In the genomic region with DNA sequence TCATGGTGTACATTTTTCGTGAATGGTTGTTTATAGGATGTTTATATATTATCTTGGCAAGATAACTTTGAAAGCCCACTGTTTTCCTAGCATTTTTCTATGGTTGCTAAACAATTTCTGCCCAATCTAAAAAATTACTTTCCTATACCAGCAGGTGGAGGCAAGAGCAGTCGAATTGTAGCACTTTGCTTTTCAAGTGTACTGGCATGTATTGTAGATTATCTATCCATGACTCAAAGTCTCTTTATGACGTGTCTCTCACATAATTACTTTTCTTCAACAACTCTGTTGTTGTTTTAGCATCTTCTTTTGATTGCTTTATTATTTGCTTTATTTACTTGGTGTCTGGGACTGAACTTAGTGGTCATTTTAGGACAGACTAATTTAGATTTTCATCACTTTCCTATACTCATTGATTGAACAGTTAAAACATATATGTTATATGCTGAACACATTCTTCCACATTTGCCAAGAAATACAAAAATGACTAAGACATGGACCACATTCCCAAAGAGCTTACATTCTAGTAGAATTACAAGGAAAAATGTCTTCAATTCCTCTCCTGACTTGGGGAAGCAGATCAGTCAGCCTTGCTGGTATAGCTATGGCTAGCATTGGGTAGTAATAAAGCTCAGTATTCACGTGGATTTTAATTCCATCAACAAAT, we compare ENCODE assay signal across 8 cellular contexts. TPM values are rescaled to one million over a fixed set of nuclear protein-coding genes. Genes with fewer than 3 reads are reported as not detected.
DNase-seq lines count a peak whose midpoint lies in the region; ATAC-seq and TF ChIP-seq lines count a peak whose summit lies in the region.

No MANE protein-coding gene starts in this region.

- H3K36me3 ChIP-seq in tibial artery = no peaks in the 10 kb centered on the region

- CTCF ChIA-PET in activated naive CD4-positive, alpha-beta T cell treated with anti-CD3 and anti-CD28 coated beads for 36 hours (lab: Charles Lee) = interaction anchor here (0.6 to 1.3 kb wide), 6 partner anchors 8 to 564 kb away, joined by 3 to 5 read pairs (median 3); no protein-coding TSS in a partner anchor

- H3K27ac Mint-ChIP-seq in activated naive CD4-positive, alpha-beta T cell treated with anti-CD3 and anti-CD28 coated beads for 36 hours = no peak overlapping the region

- ATAC-seq in HG02571 (IDR thresholded peaks at IDR 0.05; ENCODE audit: unreplicated experiment) (peak; percentile 71), GM19324 (IDR thresholded peaks at IDR 0.05; ENCODE audit: low FRiP score, unreplicated experiment) (no peak)

- H3K4me3 ChIP-seq in tibial artery = no peak overlapping the region

- H3K27me3 Mint-ChIP-seq in activated naive CD4-positive, alpha-beta T cell treated with anti-CD3 and anti-CD28 coated beads for 36 hours (ENCODE audit: low read depth) = no peaks in the 10 kb centered on the region

- H3K4me1 ChIP-seq in tibial artery = no peaks in the 10 kb centered on the region

- H3K9me3 Mint-ChIP-seq in activated naive CD4-positive, alpha-beta T cell treated with anti-CD3 and anti-CD28 coated beads for 36 hours = no peaks in the 10 kb centered on the region

- H3K36me3 Mint-ChIP-seq in activated naive CD4-positive, alpha-beta T cell treated with anti-CD3 and anti-CD28 coated beads for 36 hours (ENCODE audit: low read depth) = peaks cover 6% of the 10 kb centered on the region

- no peak overlapping the region for H3K4me3 Mint-ChIP-seq in activated naive CD4-positive, alpha-beta T cell treated with anti-CD3 and anti-CD28 coated beads for 36 hours

- H3K27ac ChIP-seq in tibial artery = no peak overlapping the region

- H3K4me1 Mint-ChIP-seq in activated naive CD4-positive, alpha-beta T cell treated with anti-CD3 and anti-CD28 coated beads for 36 hours (ENCODE audit: low read depth) = peaks cover 13% of the 10 kb centered on the region

- DNase-seq in AG09319 (ENCODE audit: extremely low read depth, low read depth) (peak; percentile 44), NCI-H1694 (lab: John Stamatoyannopoulos, UW) (peak; percentile 31), iPS-NIHi7 (ENCODE audit: extremely low spot score) (peak; percentile 31), tibial artery (no peak)
- DNase-seq in activated naive CD4-positive, alpha-beta T cell treated with anti-CD3 and anti-CD28 coated beads for 36 hours = peak; percentile 49

- intact Hi-C loops in activated naive CD4-positive, alpha-beta T cell treated with anti-CD3 and anti-CD28 coated beads for 36 hours (cut with micrococcal nuclease) = loop anchor here (1.0 to 5.0 kb wide), 6 partner anchors 21 to 564 kb away; a partner anchor contains a TSS
- intact Hi-C loops in tibial artery (cut with DNase I; ENCODE audit: low total_unique reads) = no loop called here

- H3K9me3 ChIP-seq in tibial artery = no peaks in the 10 kb centered on the region

- TF ChIP-seq CTCF in AG09319 (IDR thresholded peaks at IDR 0.05; ENCODE audit: low read depth, low read length) (peak; percentile 73), GM12873 (IDR thresholded peaks at IDR 0.05; ENCODE audit: insufficient read depth, low read depth, low read length, missing control alignments) (peak; percentile 64), tibial artery (IDR thresholded peaks at IDR 0.05) (peak; percentile 44 to 54)

- no peaks in the 10 kb centered on the region for H3K27me3 ChIP-seq in tibial artery

RNA-seq across cellular contexts. Expression of a gene that starts 20.7 kb away (rescaled TPM):
- total RNA-seq in activated naive CD4-positive, alpha-beta T cell treated with anti-CD3 and anti-CD28 coated beads for 36 hours = 10 to 100 TPM; 32.4 to 35.5 TPM

RNA-seq across cellular contexts. Expression of a gene that starts 20.8 kb away (rescaled TPM):
- 10 to 100 TPM; 16.1 to 17.3 TPM for total RNA-seq in activated naive CD4-positive, alpha-beta T cell treated with anti-CD3 and anti-CD28 coated beads for 36 hours

Comparison
In these comparisons a context has a peak if more than half of its experiments do, and no peak if none do; other contexts are left out.
1. DNase-seq: peak in AG09319 (single experiment), NCI-H1694 (single experiment), activated naive CD4-positive, alpha-beta T cell treated with anti-CD3 and anti-CD28 coated beads for 36 hours (single experiment) and iPS-NIHi7 (single experiment); none in tibial artery (0 of 2).
2. Peak in every context shown above with its lines, with median percentiles within 50 percentile points of each other: CTCF ChIP-seq.